ENCODE assay signal across 13 cellular contexts in genomic region chr6:158303210-158303731, GRCh38.
"Had no signal": no experiment of that assay in that cellular context is flagged by ENCODE, and none has a peak within 500 bp of the region (broad histone marks: within the 10 kb centered on the region; RNA-seq: fewer than 3 reads in every experiment).

No MANE protein-coding gene starts in this region.

- DNase-seq: activated CD4-positive, alpha-beta T cell treated with anti-CD3 and anti-CD28 coated beads, Interleukin-2, amount 10 ng/mL, durations not matched to agents 24 days and 14 days; activated CD4-positive, CD25-positive, alpha-beta regulatory T cell; activated CD8-positive, alpha-beta memory T cell treated with anti-CD3 and anti-CD28 coated beads for 24 hours; activated naive CD4-positive, alpha-beta T cell treated with Interleukin-2 at 50 U/mL for 16 hours; colonic mucosa; effector CD4-positive, alpha-beta T cell; heart right ventricle; left colon; stimulated activated CD4-positive, alpha-beta T cell treated with anti-CD3 and anti-CD28 coated beads, Interleukin-15, amount 100 ng/mL, for 24 hours; stimulated activated CD4-positive, alpha-beta T cell treated with anti-CD3 and anti-CD28 coated beads, Interleukin-4, amount 100 ng/mL, for 1 hour; stimulated activated naive CD4-positive, alpha-beta T cell; trophoblast cell had no signal

- H3K27me3 ChIP-seq: colonic mucosa, heart right ventricle had no signal

- H3K4me3 ChIP-seq: colonic mucosa, heart right ventricle, lung had no signal

- H3K27ac ChIP-seq: colonic mucosa, heart right ventricle had no signal

- H3K27ac Mint-ChIP-seq: activated CD4-positive, alpha-beta T cell treated with anti-CD3 and anti-CD28 coated beads, Interleukin-2, amount 10 ng/mL, durations not matched to agents 24 days and 14 days had no signal

- H3K4me1 ChIP-seq: colonic mucosa had no signal

- H3K27me3 Mint-ChIP-seq: activated CD4-positive, alpha-beta T cell treated with anti-CD3 and anti-CD28 coated beads, Interleukin-2, amount 10 ng/mL, durations not matched to agents 24 days and 14 days had no signal

- H3K4me3 Mint-ChIP-seq: activated CD4-positive, alpha-beta T cell treated with anti-CD3 and anti-CD28 coated beads, Interleukin-2, amount 10 ng/mL, durations not matched to agents 24 days and 14 days had no signal

- ATAC-seq: heart right ventricle, left colon had no signal

- H3K36me3 ChIP-seq: colonic mucosa, heart right ventricle had no signal

- H3K9me3 ChIP-seq: colonic mucosa had no signal
